ENCODE assay signal across 8 cellular contexts in the genomic region with DNA sequence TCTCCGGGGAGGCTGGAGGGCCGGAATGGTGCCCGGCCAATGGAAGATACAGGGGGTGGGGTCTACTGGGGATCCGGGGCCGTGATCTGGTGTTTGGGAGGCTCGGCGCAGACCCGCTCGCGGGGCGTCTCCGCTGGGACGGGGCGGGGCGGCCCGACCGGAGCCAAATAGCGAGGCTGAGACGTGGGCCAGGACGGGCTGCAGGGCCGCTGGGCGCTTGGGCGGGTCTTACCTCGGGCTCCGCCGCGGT. TPM values are rescaled to one million over a fixed set of nuclear protein-coding genes. Genes with fewer than 3 reads are reported as not detected.
DNase-seq lines count a peak whose midpoint lies in the region; ATAC-seq and TF ChIP-seq lines count a peak whose summit lies in the region.

No MANE protein-coding gene starts in this region.

- peak; percentile 53 for ATAC-seq in HG02610 (IDR thresholded peaks at IDR 0.05; ENCODE audit: unreplicated experiment)

- POLR2A ChIA-PET in activated CD4-positive, alpha-beta memory T cell treated with anti-CD3 and anti-CD28 coated beads, Interleukin-2, amount 10 ng/mL, durations not matched to agents 7 days and 5 days (lab: Charles Lee) = interaction anchor here (1.0 to 1.4 kb wide), 3 partner anchors 109 to 160 kb away, joined by 3 read pairs; partner anchors contain the start of gene PKM

- TF ChIP-seq CTCF in GM13976 (IDR thresholded peaks at IDR 0.05; ENCODE audit: borderline replicate concordance, control extremely low read depth, extremely low read depth, insufficient read depth, missing control alignments) (no peak), NB4 (IDR thresholded peaks at IDR 0.05; ENCODE audit: low read depth, low read length) (no peak)

- H3K36me3 Mint-ChIP-seq in activated CD4-positive, alpha-beta memory T cell treated with anti-CD3 and anti-CD28 coated beads, Interleukin-2, amount 10 ng/mL, durations not matched to agents 7 days and 5 days (ENCODE audit: low read depth) = peaks cover 5% of the 10 kb centered on the region

- CTCF ChIA-PET in activated CD4-positive, alpha-beta memory T cell treated with anti-CD3 and anti-CD28 coated beads, Interleukin-2, amount 10 ng/mL, durations not matched to agents 7 days and 5 days (lab: Charles Lee) = interaction anchor here (0.5 kb wide), 1 partner anchor 107 kb away, joined by 4 read pairs; no protein-coding TSS in a partner anchor

- peak; percentile 82 for DNase-seq in GM13976 (ENCODE audit: low spot score)
- peak; percentile 80 for DNase-seq in NB4 (ENCODE audit: low read depth)
- DNase-seq in activated CD4-positive, alpha-beta memory T cell treated with anti-CD3 and anti-CD28 coated beads, Interleukin-2, amount 10 ng/mL, durations not matched to agents 7 days and 5 days = peak; percentile 75
- DNase-seq in effector CD8-positive, alpha-beta T cell (lab: John Stamatoyannopoulos, UW) = peak; percentile 55
- peak; percentile 60 for DNase-seq in midbrain (lab: John Stamatoyannopoulos, UW)
- DNase-seq in stimulated activated CD8-positive, alpha-beta memory T cell treated with anti-CD3 and anti-CD28 coated beads, Interleukin-7, amount 100 ng/mL, for 48 hours (ENCODE audit: extremely low read depth in 1 of 2, low read depth in 1 of 2) = peak; percentile 69
- DNase-seq in C1 segment of cervical spinal cord (lab: John Stamatoyannopoulos, UW) = no peak

- no peaks in the 10 kb centered on the region for H3K9me3 Mint-ChIP-seq in activated CD4-positive, alpha-beta memory T cell treated with anti-CD3 and anti-CD28 coated beads, Interleukin-2, amount 10 ng/mL, durations not matched to agents 7 days and 5 days

- H3K27me3 Mint-ChIP-seq in activated CD4-positive, alpha-beta memory T cell treated with anti-CD3 and anti-CD28 coated beads, Interleukin-2, amount 10 ng/mL, durations not matched to agents 7 days and 5 days = peaks cover 6% of the 10 kb centered on the region

- H3K27ac Mint-ChIP-seq in activated CD4-positive, alpha-beta memory T cell treated with anti-CD3 and anti-CD28 coated beads, Interleukin-2, amount 10 ng/mL, durations not matched to agents 7 days and 5 days = peak overlapping the region; percentile 76

- peak overlapping the region; percentile 96 for H3K4me3 Mint-ChIP-seq in activated CD4-positive, alpha-beta memory T cell treated with anti-CD3 and anti-CD28 coated beads, Interleukin-2, amount 10 ng/mL, durations not matched to agents 7 days and 5 days

- peak overlapping the region; percentile 84 for H3K4me3 ChIP-seq in NB4 (ENCODE audit: low read depth, low read length)

- in situ Hi-C loops in GM13976 (cut with MboI; ENCODE audit: low sequenced_read_pairs, unreplicated experiment) = no loop called here

- no peak for TF ChIP-seq POLR2A in NB4 (IDR thresholded peaks at IDR 0.05; ENCODE audit: extremely low read depth, insufficient read length)

- H3K4me1 Mint-ChIP-seq in activated CD4-positive, alpha-beta memory T cell treated with anti-CD3 and anti-CD28 coated beads, Interleukin-2, amount 10 ng/mL, durations not matched to agents 7 days and 5 days = peaks cover 30% of the 10 kb centered on the region

RNA-seq across cellular contexts. Expression of gene MYO9A, which starts 0.6 kb away (rescaled TPM):
- total RNA-seq in activated CD4-positive, alpha-beta memory T cell treated with anti-CD3 and anti-CD28 coated beads, Interleukin-2, amount 10 ng/mL, durations not matched to agents 7 days and 5 days = 10 to 100 TPM; 18.6 to 22.2 TPM

RNA-seq across cellular contexts. Expression of gene SENP8, which starts 0.8 kb away (rescaled TPM):
- 1 to 10 TPM in 1 of 2 experiments, under 1 TPM in 1; 0.73 to 1.4 TPM for total RNA-seq in activated CD4-positive, alpha-beta memory T cell treated with anti-CD3 and anti-CD28 coated beads, Interleukin-2, amount 10 ng/mL, durations not matched to agents 7 days and 5 days

Comparison
In these comparisons a context has a peak if more than half of its experiments do, and no peak if none do; other contexts are left out.
1. DNase-seq: peak in GM13976 (single experiment), NB4 (single experiment), activated CD4-positive, alpha-beta memory T cell treated with anti-CD3 and anti-CD28 coated beads, Interleukin-2, amount 10 ng/mL, durations not matched to agents 7 days and 5 days (single experiment), effector CD8-positive, alpha-beta T cell (single experiment), midbrain (single experiment) and stimulated activated CD8-positive, alpha-beta memory T cell treated with anti-CD3 and anti-CD28 coated beads, Interleukin-7, amount 100 ng/mL, for 48 hours (2 of 2); none in C1 segment of cervical spinal cord (0 of 14).